Comparison of ENCODE assay signal across 13 cellular contexts in the genomic region with DNA sequence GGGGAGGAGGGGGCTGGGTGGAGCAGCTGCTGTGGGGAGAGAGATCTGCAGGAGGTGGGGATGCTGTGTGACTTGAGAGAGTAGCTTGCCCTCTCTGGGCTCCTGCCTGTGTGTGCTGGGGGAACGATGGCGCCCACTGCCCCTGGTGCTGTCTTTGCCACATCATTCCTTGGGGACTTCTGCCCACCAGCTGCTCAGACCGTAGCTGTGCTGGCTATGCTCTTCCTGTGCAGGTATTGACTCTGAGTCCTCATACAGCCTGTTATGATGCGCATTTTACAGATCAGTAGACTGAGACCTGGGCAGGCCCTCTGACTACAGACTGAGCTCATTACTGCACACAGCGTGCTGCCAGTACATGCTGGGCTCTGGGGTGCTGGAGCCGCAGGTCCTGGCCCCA. TPM values are rescaled to one million over a fixed set of nuclear protein-coding genes. Genes with fewer than 3 reads are reported as not detected.
A peak's percentile ranks its signal among the peaks of the same experiment; 100 is the strongest.
DNase-seq lines count a peak whose midpoint lies in the region; ATAC-seq, FAIRE-seq and TF ChIP-seq lines count a peak whose summit lies in the region.
"Had no signal": no experiment of that assay in that cellular context is flagged by ENCODE, and none has a peak within 500 bp of the region (broad histone marks: within the 10 kb centered on the region; RNA-seq: fewer than 3 reads in every experiment).

No MANE protein-coding gene starts in this region.

- H3K4me3 Mint-ChIP-seq in CD4-positive, alpha-beta T cell: no peak overlapping the region
- H3K4me3 Mint-ChIP-seq in glutamatergic neuron (ENCODE audit: unreplicated experiment): no peak overlapping the region

- 77 to 85% methylated on average over 6 of the region's 6 CpGs for WGBS in pancreas, 2 donors

- H3K9me3 Mint-ChIP-seq in CD4-positive, alpha-beta T cell: no peaks in the 10 kb centered on the region
- H3K9me3 Mint-ChIP-seq in glutamatergic neuron (ENCODE audit: unreplicated experiment): peaks cover 4% of the 10 kb centered on the region

- ATAC-seq in CD4-positive, alpha-beta T cell (ENCODE audit: poor library complexity): no peak
- ATAC-seq in pancreas (no peak), HG02759 (IDR thresholded peaks at IDR 0.05; ENCODE audit: unreplicated experiment) (no peak), GM21528 (IDR thresholded peaks at IDR 0.05; ENCODE audit: low FRiP score, unreplicated experiment) (no peak), HG02973 (IDR thresholded peaks at IDR 0.05; ENCODE audit: unreplicated experiment) (no peak)

- peaks cover 51 to 60% (median 55%) of the 10 kb centered on the region in 3 donors for H3K4me1 ChIP-seq in pancreas

- TF ChIP-seq CTCF in CD4-positive, alpha-beta T cell (IDR thresholded peaks at IDR 0.05): no peak
- TF ChIP-seq CTCF in glutamatergic neuron (IDR thresholded peaks at IDR 0.05; ENCODE audit: partially characterized antibody, unreplicated experiment) (no peak), pancreas (IDR thresholded peaks at IDR 0.05) (no peak)

- H3K4me3 ChIP-seq in pancreas: no peak overlapping the region
- H3K4me3 ChIP-seq: suprapubic skin had no signal

- H3K27ac Mint-ChIP-seq in CD4-positive, alpha-beta T cell: peak overlapping the region; percentile 75
- peak overlapping the region; percentile 52 for H3K27ac Mint-ChIP-seq in glutamatergic neuron (ENCODE audit: unreplicated experiment)

- POLR2A ChIA-PET in CD4-positive, alpha-beta T cell (lab: Charles Lee): interaction anchor here (1.8 to 5.9 kb wide), 2 partner anchors 10 to 51 kb away, joined by 7 to 25 read pairs; a partner anchor contains a TSS

- H3K36me3 Mint-ChIP-seq in CD4-positive, alpha-beta T cell (ENCODE audit: low read depth): peaks cover 39% of the 10 kb centered on the region
- H3K36me3 Mint-ChIP-seq in glutamatergic neuron (ENCODE audit: unreplicated experiment): peaks cover 6% of the 10 kb centered on the region

- H3K27me3 ChIP-seq in CD4-positive, alpha-beta T cell (ENCODE audit: control insufficient read depth, insufficient read depth, low read length): no peaks in the 10 kb centered on the region
- no peaks in the 10 kb centered on the region for H3K27me3 ChIP-seq in pancreas
- H3K27me3 ChIP-seq: suprapubic skin had no signal

- CTCF ChIA-PET in CD4-positive, alpha-beta T cell (lab: Charles Lee): interaction anchor here (1.1 to 3.9 kb wide), 2 partner anchors 37 to 52 kb away, joined by 4 to 19 read pairs; a partner anchor contains a TSS

- peaks cover 0 to 10% (median 5%) of the 10 kb centered on the region in 3 donors for H3K36me3 ChIP-seq in pancreas

- H3K27ac ChIP-seq in CD4-positive, alpha-beta T cell (ENCODE audit: low read depth, low read length): no peak overlapping the region
- peak overlapping the region in 3 of 4 donors; percentile 22 to 78 (median 78) for H3K27ac ChIP-seq in pancreas
- H3K27ac ChIP-seq: suprapubic skin had no signal

- H3K4me1 Mint-ChIP-seq in CD4-positive, alpha-beta T cell (ENCODE audit: low read depth): peaks cover 48% of the 10 kb centered on the region
- peaks cover 7% of the 10 kb centered on the region for H3K4me1 Mint-ChIP-seq in glutamatergic neuron (ENCODE audit: low read depth, unreplicated experiment)

- H3K9me3 ChIP-seq in CD4-positive, alpha-beta T cell (ENCODE audit: control insufficient read depth, low read length): no peaks in the 10 kb centered on the region
- no peaks in the 10 kb centered on the region for H3K9me3 ChIP-seq in pancreas
- H3K9me3 ChIP-seq: suprapubic skin had no signal

- no peaks in the 10 kb centered on the region for H3K27me3 Mint-ChIP-seq in CD4-positive, alpha-beta T cell
- H3K27me3 Mint-ChIP-seq in glutamatergic neuron (ENCODE audit: unreplicated experiment): peaks cover 3% of the 10 kb centered on the region

- intact Hi-C loops in CD4-positive, alpha-beta T cell (cut with DNase I, micrococcal nuclease): loop anchor here in 1 of 2 experiments (5.0 kb wide), 1 partner anchor 93 kb away; no protein-coding TSS in a partner anchor
- intact Hi-C loops in pancreas (cut with DNase I): no loop called here

- DNase-seq in CD4-positive, alpha-beta T cell: no peak
- peak; percentile 45 for DNase-seq in RCC 7860 (ENCODE audit: low spot score)
- DNase-seq in glutamatergic neuron: no peak
- no peak for DNase-seq in pancreas
- DNase-seq in NCI-H82 treated with DMSO at 0.1 percent for 48 hours (lab: John Stamatoyannopoulos, UW; ENCODE audit: unreplicated experiment): no peak
- DNase-seq: central memory CD4-positive, alpha-beta T cell; NCI-H1930; RPMI8226 had no signal

- no peak for FAIRE-seq in RCC 7860 (lab: Jason Lieb, UNC)
- FAIRE-seq in pancreas (lab: Jason Lieb, UNC): no peak
- FAIRE-seq: frontal cortex had no signal

RNA-seq across cellular contexts. Expression of a gene that starts 51.1 kb away (rescaled TPM):
- total RNA-seq in CD4-positive, alpha-beta T cell: 100 to 1,000 TPM; 279 to 286 TPM
- total RNA-seq in glutamatergic neuron (ENCODE audit: unreplicated experiment) (227 TPM), pancreas (10 to 100 TPM; 52.5 to 94.8 (median 87.9) TPM)
- polyA plus RNA-seq in pancreas: 100 to 1,000 TPM in 1 of 2 donors, 10 to 100 TPM in 1; 88.6 to 115 TPM
